In the genomic region with DNA sequence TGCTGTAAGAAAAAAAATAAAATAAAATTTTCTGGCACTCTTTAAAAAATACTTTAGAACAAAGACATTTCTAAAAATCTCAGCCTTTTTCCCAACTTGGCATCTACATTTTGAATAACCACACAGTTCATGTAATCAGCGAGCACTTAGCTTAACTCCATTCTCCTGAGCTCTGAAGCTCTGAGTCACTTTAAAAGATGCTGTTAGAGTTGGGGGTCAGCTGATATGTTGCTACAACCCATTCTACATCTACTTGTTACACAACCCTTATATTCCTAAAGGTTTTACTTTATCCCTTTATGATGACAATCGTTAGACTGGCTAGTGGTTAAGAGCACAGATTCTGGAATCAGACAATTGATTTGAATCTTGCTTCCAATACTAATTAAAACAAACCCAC, we compare ENCODE assay signal across 22 cellular contexts.
A peak's percentile ranks its signal among the peaks of the same experiment; 100 is the strongest.
DNase-seq lines count a peak whose midpoint lies in the region; ATAC-seq lines count a peak whose summit lies in the region.
"Had no signal": no experiment of that assay in that cellular context is flagged by ENCODE, and none has a peak within 500 bp of the region (broad histone marks: within the 10 kb centered on the region; RNA-seq: fewer than 3 reads in every experiment).

No MANE protein-coding gene starts in this region.

- ATAC-seq in GM19023 (IDR thresholded peaks at IDR 0.05; ENCODE audit: unreplicated experiment) (no peak), HG02938 (IDR thresholded peaks at IDR 0.05; ENCODE audit: unreplicated experiment) (no peak)
- ATAC-seq: A549; lower lobe of right lung; stimulated activated naive CD8-positive, alpha-beta T cell treated with anti-CD3 and anti-CD28 coated beads, Interleukin-15, Interleukin-2, amounts not matched to agents 100 U/mL and 50 U/mL, for 24 hours had no signal

- peak; percentile 41 for DNase-seq in GM03348 (ENCODE audit: low spot score)
- peak; percentile 48 for DNase-seq in astrocyte of the hippocampus (ENCODE audit: low read depth, low spot score)
- peak; percentile 8 for DNase-seq in fibroblast of the conjunctiva (ENCODE audit: low read depth)
- peak; percentile 35 for DNase-seq in skeletal muscle cell (ENCODE audit: low read depth)
- no peak for DNase-seq in cortex of kidney (lab: John Stamatoyannopoulos, UW)
- DNase-seq in ACHN: no peak
- DNase-seq: activated CD4-positive, alpha-beta T cell treated with anti-CD3 and anti-CD28 coated beads, Interleukin-2, amount 50 U/mL, for 1 hour; C1 segment of cervical spinal cord; colonic mucosa; endodermal cell; islet precursor cell; lower lobe of right lung; NCI-H1436 treated with DMSO at 0.1 percent for 48 hours; NCI-H524 treated with DMSO at 0.1 percent for 48 hours; stimulated activated CD4-positive, alpha-beta T cell treated with anti-CD3 and anti-CD28 coated beads, Interleukin-4, amount 100 ng/mL, for 24 hours; stimulated activated naive CD8-positive, alpha-beta T cell treated with anti-CD3 and anti-CD28 coated beads, Interleukin-15, Interleukin-2, amounts not matched to agents 100 U/mL and 50 U/mL, for 24 hours; T-helper 2 cell had no signal

- in situ Hi-C loops in ACHN (cut with HindIII; ENCODE audit: low pct_ligation_motif_present, low pct_unique_long_range_greater_than_20kb, low sequenced_read_pairs): no loop called here

- no peak overlapping the region for H3K4me3 ChIP-seq in skeletal muscle cell (ENCODE audit: low read depth, low read length)
- H3K4me3 ChIP-seq: A549, colonic mucosa, HAP-1, hepatocyte, lower lobe of right lung had no signal

Comparison
In these comparisons a context has a peak if more than half of its experiments do, and no peak if none do; other contexts are left out.
1. DNase-seq: peak in GM03348 (single experiment), astrocyte of the hippocampus (single experiment), fibroblast of the conjunctiva (single experiment) and skeletal muscle cell (single experiment); none in cortex of kidney (single experiment) and ACHN (single experiment).